Comparison of ENCODE assay signal across 1 cellular context in the genomic region with DNA sequence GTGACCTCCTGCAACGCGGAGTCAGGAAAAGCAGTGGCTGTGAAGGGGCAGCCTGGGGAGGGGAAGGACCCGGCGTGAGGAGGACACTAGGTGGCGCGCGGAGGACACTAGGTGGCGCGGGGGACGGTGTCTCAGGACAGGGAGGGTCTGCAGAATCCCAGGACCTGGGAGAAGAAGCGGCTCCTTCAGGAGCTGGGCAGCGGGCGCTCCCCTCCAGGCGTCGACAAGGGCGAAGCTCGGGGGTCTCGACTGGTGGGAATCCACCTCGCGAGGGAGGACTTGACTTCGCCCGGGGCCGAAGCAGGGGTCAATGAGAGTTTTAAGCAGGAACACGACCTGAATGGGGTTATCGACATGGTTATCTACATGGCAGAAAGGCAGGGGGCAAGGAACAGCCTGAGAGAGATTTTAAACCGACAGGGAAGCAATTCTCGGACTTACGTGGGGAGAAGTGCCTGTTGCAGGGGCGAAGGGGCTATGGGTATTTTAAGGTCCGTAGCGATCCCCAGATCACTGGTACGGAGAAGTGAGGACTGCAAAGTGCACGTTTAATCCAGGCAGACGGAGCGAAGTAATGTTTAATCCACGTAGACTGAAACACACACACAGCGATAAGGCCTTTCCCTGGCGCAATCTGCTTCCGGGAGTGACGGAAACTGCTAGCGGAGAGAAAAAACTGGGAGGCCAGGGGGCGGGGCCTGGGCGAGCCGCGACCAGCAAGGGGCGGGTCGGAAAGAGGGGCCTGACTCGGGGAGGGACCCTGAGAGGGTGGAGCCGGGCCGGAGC.
TF ChIP-seq lines count a peak whose summit lies in the region.

A gene (minus strand): TSS at position 648 of the 786 bp plus-strand sequence. CDS start 9,426 bp downstream, outside the sequence.

TF ChIP-seq in K562, 482 proteins besides CTCF, POLR2A, EP300 and RAD21 (continued from another document and continues in another):
- TF ChIP-seq EGR1 (conservative IDR thresholded peaks at IDR 0.05): no peak
- TF ChIP-seq, protein P1, sequence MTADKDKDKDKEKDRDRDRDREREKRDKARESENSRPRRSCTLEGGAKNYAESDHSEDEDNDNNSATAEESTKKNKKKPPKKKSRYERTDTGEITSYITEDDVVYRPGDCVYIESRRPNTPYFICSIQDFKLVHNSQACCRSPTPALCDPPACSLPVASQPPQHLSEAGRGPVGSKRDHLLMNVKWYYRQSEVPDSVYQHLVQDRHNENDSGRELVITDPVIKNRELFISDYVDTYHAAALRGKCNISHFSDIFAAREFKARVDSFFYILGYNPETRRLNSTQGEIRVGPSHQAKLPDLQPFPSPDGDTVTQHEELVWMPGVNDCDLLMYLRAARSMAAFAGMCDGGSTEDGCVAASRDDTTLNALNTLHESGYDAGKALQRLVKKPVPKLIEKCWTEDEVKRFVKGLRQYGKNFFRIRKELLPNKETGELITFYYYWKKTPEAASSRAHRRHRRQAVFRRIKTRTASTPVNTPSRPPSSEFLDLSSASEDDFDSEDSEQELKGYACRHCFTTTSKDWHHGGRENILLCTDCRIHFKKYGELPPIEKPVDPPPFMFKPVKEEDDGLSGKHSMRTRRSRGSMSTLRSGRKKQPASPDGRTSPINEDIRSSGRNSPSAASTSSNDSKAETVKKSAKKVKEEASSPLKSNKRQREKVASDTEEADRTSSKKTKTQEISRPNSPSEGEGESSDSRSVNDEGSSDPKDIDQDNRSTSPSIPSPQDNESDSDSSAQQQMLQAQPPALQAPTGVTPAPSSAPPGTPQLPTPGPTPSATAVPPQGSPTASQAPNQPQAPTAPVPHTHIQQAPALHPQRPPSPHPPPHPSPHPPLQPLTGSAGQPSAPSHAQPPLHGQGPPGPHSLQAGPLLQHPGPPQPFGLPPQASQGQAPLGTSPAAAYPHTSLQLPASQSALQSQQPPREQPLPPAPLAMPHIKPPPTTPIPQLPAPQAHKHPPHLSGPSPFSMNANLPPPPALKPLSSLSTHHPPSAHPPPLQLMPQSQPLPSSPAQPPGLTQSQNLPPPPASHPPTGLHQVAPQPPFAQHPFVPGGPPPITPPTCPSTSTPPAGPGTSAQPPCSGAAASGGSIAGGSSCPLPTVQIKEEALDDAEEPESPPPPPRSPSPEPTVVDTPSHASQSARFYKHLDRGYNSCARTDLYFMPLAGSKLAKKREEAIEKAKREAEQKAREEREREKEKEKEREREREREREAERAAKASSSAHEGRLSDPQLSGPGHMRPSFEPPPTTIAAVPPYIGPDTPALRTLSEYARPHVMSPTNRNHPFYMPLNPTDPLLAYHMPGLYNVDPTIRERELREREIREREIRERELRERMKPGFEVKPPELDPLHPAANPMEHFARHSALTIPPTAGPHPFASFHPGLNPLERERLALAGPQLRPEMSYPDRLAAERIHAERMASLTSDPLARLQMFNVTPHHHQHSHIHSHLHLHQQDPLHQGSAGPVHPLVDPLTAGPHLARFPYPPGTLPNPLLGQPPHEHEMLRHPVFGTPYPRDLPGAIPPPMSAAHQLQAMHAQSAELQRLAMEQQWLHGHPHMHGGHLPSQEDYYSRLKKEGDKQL (CRISPR knock-in tag; IDR thresholded peaks at IDR 0.05; ENCODE audit: borderline replicate concordance): no peak
- peak; percentile 84 for TF ChIP-seq EP400 (IDR thresholded peaks at IDR 0.05)
- TF ChIP-seq, protein P2, sequence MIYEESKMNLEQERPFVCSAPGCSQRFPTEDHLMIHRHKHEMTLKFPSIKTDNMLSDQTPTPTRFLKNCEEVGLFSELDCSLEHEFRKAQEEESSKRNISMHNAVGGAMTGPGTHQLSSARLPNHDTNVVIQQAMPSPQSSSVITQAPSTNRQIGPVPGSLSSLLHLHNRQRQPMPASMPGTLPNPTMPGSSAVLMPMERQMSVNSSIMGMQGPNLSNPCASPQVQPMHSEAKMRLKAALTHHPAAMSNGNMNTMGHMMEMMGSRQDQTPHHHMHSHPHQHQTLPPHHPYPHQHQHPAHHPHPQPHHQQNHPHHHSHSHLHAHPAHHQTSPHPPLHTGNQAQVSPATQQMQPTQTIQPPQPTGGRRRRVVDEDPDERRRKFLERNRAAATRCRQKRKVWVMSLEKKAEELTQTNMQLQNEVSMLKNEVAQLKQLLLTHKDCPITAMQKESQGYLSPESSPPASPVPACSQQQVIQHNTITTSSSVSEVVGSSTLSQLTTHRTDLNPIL (CRISPR knock-in tag; IDR thresholded peaks at IDR 0.05): no peak
- peak; percentile 63 for TF ChIP-seq RBBP5 (IDR thresholded peaks at IDR 0.05; ENCODE audit: borderline replicate concordance, insufficient read depth, low read length, poor library complexity, severe bottlenecking)
- TF ChIP-seq, protein P3, sequence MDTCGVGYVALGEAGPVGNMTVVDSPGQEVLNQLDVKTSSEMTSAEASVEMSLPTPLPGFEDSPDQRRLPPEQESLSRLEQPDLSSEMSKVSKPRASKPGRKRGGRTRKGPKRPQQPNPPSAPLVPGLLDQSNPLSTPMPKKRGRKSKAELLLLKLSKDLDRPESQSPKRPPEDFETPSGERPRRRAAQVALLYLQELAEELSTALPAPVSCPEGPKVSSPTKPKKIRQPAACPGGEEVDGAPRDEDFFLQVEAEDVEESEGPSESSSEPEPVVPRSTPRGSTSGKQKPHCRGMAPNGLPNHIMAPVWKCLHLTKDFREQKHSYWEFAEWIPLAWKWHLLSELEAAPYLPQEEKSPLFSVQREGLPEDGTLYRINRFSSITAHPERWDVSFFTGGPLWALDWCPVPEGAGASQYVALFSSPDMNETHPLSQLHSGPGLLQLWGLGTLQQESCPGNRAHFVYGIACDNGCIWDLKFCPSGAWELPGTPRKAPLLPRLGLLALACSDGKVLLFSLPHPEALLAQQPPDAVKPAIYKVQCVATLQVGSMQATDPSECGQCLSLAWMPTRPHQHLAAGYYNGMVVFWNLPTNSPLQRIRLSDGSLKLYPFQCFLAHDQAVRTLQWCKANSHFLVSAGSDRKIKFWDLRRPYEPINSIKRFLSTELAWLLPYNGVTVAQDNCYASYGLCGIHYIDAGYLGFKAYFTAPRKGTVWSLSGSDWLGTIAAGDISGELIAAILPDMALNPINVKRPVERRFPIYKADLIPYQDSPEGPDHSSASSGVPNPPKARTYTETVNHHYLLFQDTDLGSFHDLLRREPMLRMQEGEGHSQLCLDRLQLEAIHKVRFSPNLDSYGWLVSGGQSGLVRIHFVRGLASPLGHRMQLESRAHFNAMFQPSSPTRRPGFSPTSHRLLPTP (IDR thresholded peaks at IDR 0.05; ENCODE audit: borderline replicate concordance, extremely low read depth, insufficient read length): no peak
- TF ChIP-seq NR3C1 (CRISPR knock-in tag; IDR thresholded peaks at IDR 0.05): no peak
- no peak for TF ChIP-seq ZNF282 (CRISPR knock-in tag; IDR thresholded peaks at IDR 0.05)
- peak; percentile 52; the same call in 1 of the 2 replicates for TF ChIP-seq NFRKB (IDR thresholded peaks at IDR 0.05; ENCODE audit: low read depth)
- TF ChIP-seq, protein P4, sequence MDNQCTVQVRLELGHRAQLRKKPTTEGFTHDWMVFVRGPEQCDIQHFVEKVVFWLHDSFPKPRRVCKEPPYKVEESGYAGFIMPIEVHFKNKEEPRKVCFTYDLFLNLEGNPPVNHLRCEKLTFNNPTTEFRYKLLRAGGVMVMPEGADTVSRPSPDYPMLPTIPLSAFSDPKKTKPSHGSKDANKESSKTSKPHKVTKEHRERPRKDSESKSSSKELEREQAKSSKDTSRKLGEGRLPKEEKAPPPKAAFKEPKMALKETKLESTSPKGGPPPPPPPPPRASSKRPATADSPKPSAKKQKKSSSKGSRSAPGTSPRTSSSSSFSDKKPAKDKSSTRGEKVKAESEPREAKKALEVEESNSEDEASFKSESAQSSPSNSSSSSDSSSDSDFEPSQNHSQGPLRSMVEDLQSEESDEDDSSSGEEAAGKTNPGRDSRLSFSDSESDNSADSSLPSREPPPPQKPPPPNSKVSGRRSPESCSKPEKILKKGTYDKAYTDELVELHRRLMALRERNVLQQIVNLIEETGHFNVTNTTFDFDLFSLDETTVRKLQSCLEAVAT (IDR thresholded peaks at IDR 0.05): no peak
- TF ChIP-seq PHF8 (IDR thresholded peaks at IDR 0.05; ENCODE audit: borderline replicate concordance, low read length): peak; percentile 82; the same call in 1 of the 2 replicates
- TF ChIP-seq ELF1 (tag; IDR thresholded peaks at IDR 0.05): peak; percentile 86
- peak in 1 of 2 experiments; percentile 86; a peak in 2 of 4 replicates for TF ChIP-seq KDM4B (IDR thresholded peaks at IDR 0.05; ENCODE audit: borderline replicate concordance in 2 of 2, low read depth in 1 of 2)
- TF ChIP-seq MYNN (IDR thresholded peaks at IDR 0.05): 0 out of 2 replicates have a peak, but pooled peaks have one; percentile 39
- no peak for TF ChIP-seq MYNN (CRISPR knock-in tag; IDR thresholded peaks at IDR 0.05)
- 0 out of 2 replicates have a peak, but pooled peaks have one; percentile 7 for TF ChIP-seq SOX6 (IDR thresholded peaks at IDR 0.05)
- TF ChIP-seq, protein P5, sequence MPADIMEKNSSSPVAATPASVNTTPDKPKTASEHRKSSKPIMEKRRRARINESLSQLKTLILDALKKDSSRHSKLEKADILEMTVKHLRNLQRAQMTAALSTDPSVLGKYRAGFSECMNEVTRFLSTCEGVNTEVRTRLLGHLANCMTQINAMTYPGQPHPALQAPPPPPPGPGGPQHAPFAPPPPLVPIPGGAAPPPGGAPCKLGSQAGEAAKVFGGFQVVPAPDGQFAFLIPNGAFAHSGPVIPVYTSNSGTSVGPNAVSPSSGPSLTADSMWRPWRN (IDR thresholded peaks at IDR 0.05; ENCODE audit: low read depth): no peak
- no peak for TF ChIP-seq ZNF253 (CRISPR knock-in tag; conservative IDR thresholded peaks at IDR 0.05)
- no peak for TF ChIP-seq CBX8 (IDR thresholded peaks at IDR 0.05; ENCODE audit: borderline replicate concordance, extremely low read depth, low read depth, low read length, poor library complexity, severe bottlenecking)
- TF ChIP-seq, protein P6, sequence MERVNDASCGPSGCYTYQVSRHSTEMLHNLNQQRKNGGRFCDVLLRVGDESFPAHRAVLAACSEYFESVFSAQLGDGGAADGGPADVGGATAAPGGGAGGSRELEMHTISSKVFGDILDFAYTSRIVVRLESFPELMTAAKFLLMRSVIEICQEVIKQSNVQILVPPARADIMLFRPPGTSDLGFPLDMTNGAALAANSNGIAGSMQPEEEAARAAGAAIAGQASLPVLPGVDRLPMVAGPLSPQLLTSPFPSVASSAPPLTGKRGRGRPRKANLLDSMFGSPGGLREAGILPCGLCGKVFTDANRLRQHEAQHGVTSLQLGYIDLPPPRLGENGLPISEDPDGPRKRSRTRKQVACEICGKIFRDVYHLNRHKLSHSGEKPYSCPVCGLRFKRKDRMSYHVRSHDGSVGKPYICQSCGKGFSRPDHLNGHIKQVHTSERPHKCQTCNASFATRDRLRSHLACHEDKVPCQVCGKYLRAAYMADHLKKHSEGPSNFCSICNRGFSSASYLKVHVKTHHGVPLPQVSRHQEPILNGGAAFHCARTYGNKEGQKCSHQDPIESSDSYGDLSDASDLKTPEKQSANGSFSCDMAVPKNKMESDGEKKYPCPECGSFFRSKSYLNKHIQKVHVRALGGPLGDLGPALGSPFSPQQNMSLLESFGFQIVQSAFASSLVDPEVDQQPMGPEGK (CRISPR knock-in tag; IDR thresholded peaks at IDR 0.05; ENCODE audit: borderline replicate concordance): no peak
- TF ChIP-seq, protein P7, sequence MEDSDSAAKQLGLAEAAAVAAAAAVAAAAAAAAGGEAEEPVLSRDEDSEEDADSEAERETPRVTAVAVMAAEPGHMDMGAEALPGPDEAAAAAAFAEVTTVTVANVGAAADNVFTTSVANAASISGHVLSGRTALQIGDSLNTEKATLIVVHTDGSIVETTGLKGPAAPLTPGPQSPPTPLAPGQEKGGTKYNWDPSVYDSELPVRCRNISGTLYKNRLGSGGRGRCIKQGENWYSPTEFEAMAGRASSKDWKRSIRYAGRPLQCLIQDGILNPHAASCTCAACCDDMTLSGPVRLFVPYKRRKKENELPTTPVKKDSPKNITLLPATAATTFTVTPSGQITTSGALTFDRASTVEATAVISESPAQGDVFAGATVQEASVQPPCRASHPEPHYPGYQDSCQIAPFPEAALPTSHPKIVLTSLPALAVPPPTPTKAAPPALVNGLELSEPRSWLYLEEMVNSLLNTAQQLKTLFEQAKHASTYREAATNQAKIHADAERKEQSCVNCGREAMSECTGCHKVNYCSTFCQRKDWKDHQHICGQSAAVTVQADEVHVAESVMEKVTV (CRISPR knock-in tag; IDR thresholded peaks at IDR 0.05): peak; percentile 56
- TF ChIP-seq, protein P8, sequence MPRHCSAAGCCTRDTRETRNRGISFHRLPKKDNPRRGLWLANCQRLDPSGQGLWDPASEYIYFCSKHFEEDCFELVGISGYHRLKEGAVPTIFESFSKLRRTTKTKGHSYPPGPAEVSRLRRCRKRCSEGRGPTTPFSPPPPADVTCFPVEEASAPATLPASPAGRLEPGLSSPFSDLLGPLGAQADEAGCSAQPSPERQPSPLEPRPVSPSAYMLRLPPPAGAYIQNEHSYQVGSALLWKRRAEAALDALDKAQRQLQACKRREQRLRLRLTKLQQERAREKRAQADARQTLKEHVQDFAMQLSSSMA (CRISPR knock-in tag; IDR thresholded peaks at IDR 0.05): no peak
- no peak for TF ChIP-seq SRSF3 (IDR thresholded peaks at IDR 0.05; ENCODE audit: insufficient read depth, low read length)
- no peak for TF ChIP-seq HMG20B (CRISPR knock-in tag; IDR thresholded peaks at IDR 0.05)
- no peak for TF ChIP-seq PCBP2 (IDR thresholded peaks at IDR 0.05; ENCODE audit: low read depth, low read length, poor library complexity, severe bottlenecking)
